1 cellular context compared by ENCODE assay signal in the genomic region with DNA sequence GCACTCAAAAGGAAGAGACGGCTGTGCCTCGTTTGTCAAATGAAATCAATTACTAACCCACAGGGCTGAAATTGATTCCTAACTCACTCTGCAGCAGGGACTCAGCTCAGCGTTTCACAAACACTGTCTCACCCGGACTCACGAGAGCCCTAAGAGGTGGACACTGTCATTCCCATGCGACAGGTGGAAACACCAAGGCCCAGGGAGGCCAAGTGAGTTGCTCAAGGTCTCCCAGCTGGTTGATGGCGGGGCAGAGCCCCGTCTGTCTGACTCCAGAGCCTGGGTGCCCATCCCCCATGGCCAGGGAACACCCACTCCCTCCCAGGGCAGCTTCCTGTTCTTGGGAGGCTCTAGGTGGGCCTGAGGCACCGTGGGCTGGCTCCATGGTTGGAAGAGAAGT.
TF ChIP-seq lines count a peak whose summit lies in the region.

No MANE protein-coding gene starts in this region.

TF ChIP-seq in K562, 482 proteins besides CTCF, POLR2A, EP300 and RAD21 (continued from another document):
- TF ChIP-seq, protein P1, sequence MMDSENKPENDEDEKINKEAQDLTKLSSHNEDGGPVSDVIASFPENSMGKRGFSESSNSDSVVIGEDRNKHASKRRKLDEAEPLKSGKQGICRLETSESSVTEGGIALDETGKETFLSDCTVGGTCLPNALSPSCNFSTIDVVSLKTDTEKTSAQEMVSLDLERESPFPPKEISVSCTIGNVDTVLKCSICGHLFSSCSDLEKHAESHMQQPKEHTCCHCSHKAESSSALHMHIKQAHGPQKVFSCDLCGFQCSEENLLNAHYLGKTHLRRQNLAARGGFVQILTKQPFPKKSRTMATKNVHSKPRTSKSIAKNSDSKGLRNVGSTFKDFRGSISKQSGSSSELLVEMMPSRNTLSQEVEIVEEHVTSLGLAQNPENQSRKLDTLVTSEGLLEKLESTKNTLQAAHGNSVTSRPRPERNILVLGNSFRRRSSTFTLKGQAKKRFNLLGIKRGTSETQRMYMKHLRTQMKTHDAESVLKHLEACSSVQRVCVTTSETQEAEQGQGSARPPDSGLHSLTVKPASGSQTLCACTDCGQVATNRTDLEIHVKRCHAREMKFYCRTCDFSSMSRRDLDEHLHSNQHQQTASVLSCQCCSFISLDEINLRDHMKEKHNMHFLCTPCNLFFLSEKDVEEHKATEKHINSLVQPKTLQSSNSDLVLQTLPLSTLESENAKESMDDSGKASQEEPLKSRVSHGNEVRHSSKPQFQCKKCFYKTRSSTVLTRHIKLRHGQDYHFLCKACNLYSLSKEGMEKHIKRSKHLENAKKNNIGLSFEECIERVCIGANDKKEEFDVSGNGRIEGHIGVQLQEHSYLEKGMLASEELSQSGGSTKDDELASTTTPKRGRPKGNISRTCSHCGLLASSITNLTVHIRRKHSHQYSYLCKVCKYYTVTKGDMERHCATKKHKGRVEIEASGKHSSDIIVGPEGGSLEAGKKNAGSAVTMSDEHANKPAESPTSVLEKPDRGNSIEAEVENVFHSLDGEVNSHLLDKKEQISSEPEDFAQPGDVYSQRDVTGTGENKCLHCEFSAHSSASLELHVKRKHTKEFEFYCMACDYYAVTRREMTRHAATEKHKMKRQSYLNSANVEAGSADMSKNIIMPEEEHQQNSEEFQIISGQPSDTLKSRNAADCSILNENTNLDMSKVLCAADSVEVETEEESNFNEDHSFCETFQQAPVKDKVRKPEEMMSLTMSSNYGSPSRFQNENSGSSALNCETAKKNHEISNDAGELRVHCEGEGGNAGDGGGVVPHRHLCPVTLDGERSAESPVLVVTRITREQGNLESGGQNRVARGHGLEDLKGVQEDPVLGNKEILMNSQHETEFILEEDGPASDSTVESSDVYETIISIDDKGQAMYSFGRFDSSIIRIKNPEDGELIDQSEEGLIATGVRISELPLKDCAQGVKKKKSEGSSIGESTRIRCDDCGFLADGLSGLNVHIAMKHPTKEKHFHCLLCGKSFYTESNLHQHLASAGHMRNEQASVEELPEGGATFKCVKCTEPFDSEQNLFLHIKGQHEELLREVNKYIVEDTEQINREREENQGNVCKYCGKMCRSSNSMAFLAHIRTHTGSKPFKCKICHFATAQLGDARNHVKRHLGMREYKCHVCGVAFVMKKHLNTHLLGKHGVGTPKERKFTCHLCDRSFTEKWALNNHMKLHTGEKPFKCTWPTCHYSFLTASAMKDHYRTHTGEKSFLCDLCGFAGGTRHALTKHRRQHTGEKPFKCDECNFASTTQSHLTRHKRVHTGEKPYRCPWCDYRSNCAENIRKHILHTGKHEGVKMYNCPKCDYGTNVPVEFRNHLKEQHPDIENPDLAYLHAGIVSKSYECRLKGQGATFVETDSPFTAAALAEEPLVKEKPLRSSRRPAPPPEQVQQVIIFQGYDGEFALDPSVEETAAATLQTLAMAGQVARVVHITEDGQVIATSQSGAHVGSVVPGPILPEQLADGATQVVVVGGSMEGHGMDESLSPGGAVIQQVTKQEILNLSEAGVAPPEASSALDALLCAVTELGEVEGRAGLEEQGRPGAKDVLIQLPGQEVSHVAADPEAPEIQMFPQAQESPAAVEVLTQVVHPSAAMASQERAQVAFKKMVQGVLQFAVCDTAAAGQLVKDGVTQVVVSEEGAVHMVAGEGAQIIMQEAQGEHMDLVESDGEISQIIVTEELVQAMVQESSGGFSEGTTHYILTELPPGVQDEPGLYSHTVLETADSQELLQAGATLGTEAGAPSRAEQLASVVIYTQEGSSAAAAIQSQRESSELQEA (IDR thresholded peaks at IDR 0.05; ENCODE audit: low read depth) = no peak
- TF ChIP-seq DMBX1 (CRISPR knock-in tag; IDR thresholded peaks at IDR 0.05; ENCODE audit: borderline replicate concordance) = no peak
